7 cellular contexts compared by ENCODE assay signal in the genomic region with DNA sequence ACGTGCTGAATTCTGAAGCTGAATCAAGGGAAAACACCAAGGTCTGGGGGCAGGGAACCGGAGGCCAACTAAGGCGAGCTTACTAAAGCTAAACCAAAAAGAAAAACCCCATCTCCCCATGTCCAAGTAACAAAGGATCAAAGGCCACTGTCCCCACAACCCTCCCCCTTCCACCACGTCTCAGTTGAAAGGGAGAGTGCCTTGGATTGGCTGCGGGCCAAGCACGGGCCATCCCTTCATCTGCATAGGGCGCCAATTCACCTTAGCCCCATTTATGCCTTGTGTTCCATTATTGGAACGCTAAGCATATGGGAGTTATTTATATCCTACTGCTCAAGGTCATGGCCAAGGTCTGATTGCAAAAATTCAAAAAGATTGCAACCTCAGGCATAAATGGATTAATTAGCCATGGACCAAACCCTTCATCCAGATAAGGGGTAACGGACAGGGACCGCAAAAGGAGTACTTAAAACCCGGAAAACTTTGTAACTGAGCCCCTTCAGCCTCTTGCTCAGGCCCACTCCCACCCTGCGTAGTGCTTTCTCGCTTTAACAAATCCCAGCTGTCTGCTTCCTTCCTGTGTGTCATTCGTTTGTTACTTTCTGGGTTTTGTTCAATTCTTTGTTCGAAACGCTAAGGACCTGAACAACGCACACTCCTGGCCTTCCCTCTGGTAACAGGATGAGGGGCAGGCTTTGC. TPM values are rescaled to one million over a fixed set of nuclear protein-coding genes. Genes with fewer than 3 reads are reported as not detected.
A peak's percentile ranks its signal among the peaks of the same experiment; 100 is the strongest.
DNase-seq lines count a peak whose midpoint lies in the region; ATAC-seq and TF ChIP-seq lines count a peak whose summit lies in the region.

No MANE protein-coding gene starts in this region.

- H3K27ac Mint-ChIP-seq in activated CD4-positive, alpha-beta T cell treated with anti-CD3 and anti-CD28 coated beads, Interleukin-2, amount 10 ng/mL, durations not matched to agents 24 days and 14 days = peak overlapping the region; percentile 97
- peak overlapping the region; percentile 100 for H3K27ac Mint-ChIP-seq in natural killer cell

- TF ChIP-seq POLR2A in transverse colon (IDR thresholded peaks at IDR 0.05) = no peak

- in situ Hi-C loops in KBM-7 (cut with MboI; ENCODE audit: low pct_unique_long_range_greater_than_20kb, low sequenced_read_pairs) (no loop called here), transverse colon (cut with MboI; ENCODE audit: low pct_ligation_motif_present in 1 of 4, low pct_unique_long_range_greater_than_20kb in 1 of 4, low sequenced_read_pairs in 3 of 4) (no loop called here)

- H3K9me3 Mint-ChIP-seq in activated CD4-positive, alpha-beta T cell treated with anti-CD3 and anti-CD28 coated beads, Interleukin-2, amount 10 ng/mL, durations not matched to agents 24 days and 14 days = no peaks in the 10 kb centered on the region
- H3K9me3 Mint-ChIP-seq in natural killer cell = no peaks in the 10 kb centered on the region

- no peaks in the 10 kb centered on the region for H3K9me3 ChIP-seq in transverse colon

- POLR2A ChIA-PET in HEK293T (lab: Yijun Ruan, JAX) = interaction anchor here (0.7 to 1.6 kb wide), 10 partner anchors 9 to 178 kb away, joined by 3 to 11 read pairs (median 3); partner anchors contain the start of genes ACD, KCTD19 and LRRC36

- DNase-seq in KBM-7 = peak; percentile 37
- peak; percentile 88 for DNase-seq in activated CD4-positive, alpha-beta T cell treated with anti-CD3 and anti-CD28 coated beads, Interleukin-2, amount 10 ng/mL, durations not matched to agents 24 days and 14 days
- no peak for DNase-seq in epithelial cell of esophagus (ENCODE audit: low read depth)
- DNase-seq in natural killer cell = no peak
- peak; percentile 70 for DNase-seq in transverse colon
- no peak for DNase-seq in HEK293T (ENCODE audit: extremely low spot score)

- peaks cover 17% of the 10 kb centered on the region for H3K4me1 Mint-ChIP-seq in activated CD4-positive, alpha-beta T cell treated with anti-CD3 and anti-CD28 coated beads, Interleukin-2, amount 10 ng/mL, durations not matched to agents 24 days and 14 days
- H3K4me1 Mint-ChIP-seq in natural killer cell = peaks cover 32 to 55% of the 10 kb centered on the region in 2 donors

- WGBS in transverse colon (ENCODE audit: low coverage in 1 of 2), 2 donors = 5 to 11% methylated on average over 12 to 17 of the region's 17 CpGs

- intact Hi-C loops in activated CD4-positive, alpha-beta T cell treated with anti-CD3 and anti-CD28 coated beads, Interleukin-2, amount 10 ng/mL, durations not matched to agents 24 days and 14 days (cut with micrococcal nuclease) = loop anchor here (1.0 to 10.0 kb wide), 8 partner anchors 33 to 456 kb away; partner anchors contain the start of genes ACD, CARMIL2, CTCF and FHOD1
- intact Hi-C loops in natural killer cell (cut with micrococcal nuclease) = loop anchor here (1.0 to 5.0 kb wide), 4 partner anchors 13 to 456 kb away; partner anchors contain the start of genes CTCF and PSMB10
- intact Hi-C loops in transverse colon (cut with DNase I; ENCODE audit: low total_unique reads) = no loop called here

- CTCF ChIA-PET in HEK293T (lab: Yijun Ruan, JAX) = interaction anchor here (0.6 to 2.7 kb wide), 11 partner anchors 8 to 1057 kb away, joined by 3 to 12 read pairs (median 7); partner anchors contain the start of genes CARMIL2 and HSD11B2

- H3K36me3 Mint-ChIP-seq in activated CD4-positive, alpha-beta T cell treated with anti-CD3 and anti-CD28 coated beads, Interleukin-2, amount 10 ng/mL, durations not matched to agents 24 days and 14 days (ENCODE audit: low read depth) = peaks cover 4% of the 10 kb centered on the region
- H3K36me3 Mint-ChIP-seq in natural killer cell = no peaks in the 10 kb centered on the region

- no peaks in the 10 kb centered on the region for H3K27me3 Mint-ChIP-seq in activated CD4-positive, alpha-beta T cell treated with anti-CD3 and anti-CD28 coated beads, Interleukin-2, amount 10 ng/mL, durations not matched to agents 24 days and 14 days
- H3K27me3 Mint-ChIP-seq in natural killer cell (ENCODE audit: low read depth in 2 of 2) = no peaks in the 10 kb centered on the region

- peak overlapping the region; percentile 82 for H3K4me3 ChIP-seq in epithelial cell of esophagus (ENCODE audit: low read length)
- peak overlapping the region; percentile 49 to 92 (median 77) for H3K4me3 ChIP-seq in transverse colon

- peak overlapping the region; percentile 100 for H3K4me3 Mint-ChIP-seq in activated CD4-positive, alpha-beta T cell treated with anti-CD3 and anti-CD28 coated beads, Interleukin-2, amount 10 ng/mL, durations not matched to agents 24 days and 14 days
- H3K4me3 Mint-ChIP-seq in natural killer cell = peak overlapping the region; percentile 100

- H3K4me1 ChIP-seq in transverse colon = peaks cover 16 to 47% (median 26%) of the 10 kb centered on the region in 4 donors

- no peaks in the 10 kb centered on the region for H3K36me3 ChIP-seq in transverse colon

- TF ChIP-seq CTCF in epithelial cell of esophagus (IDR thresholded peaks at IDR 0.05; ENCODE audit: insufficient read depth, low read depth, low read length, missing control alignments) = no peak
- no peak for TF ChIP-seq CTCF in natural killer cell (IDR thresholded peaks at IDR 0.05)
- TF ChIP-seq CTCF in transverse colon (IDR thresholded peaks at IDR 0.05) = peak in 1 of 5 experiments; percentile 16

- TF ChIP-seq EP300 in transverse colon (IDR thresholded peaks at IDR 0.05; ENCODE audit: low read depth) = no peak

- H3K27ac ChIP-seq in transverse colon = peak overlapping the region; percentile 92 to 96 (median 94)

- H3K27me3 ChIP-seq in transverse colon = no peaks in the 10 kb centered on the region

- ATAC-seq in GM19395 (IDR thresholded peaks at IDR 0.05; ENCODE audit: unreplicated experiment) = peak; percentile 4
- peak in 2 of 3 donors; percentile 4 for ATAC-seq in natural killer cell

TF ChIP-seq in HEK293T, 16 proteins besides CTCF, POLR2A, EP300 and RAD21:
- TF ChIP-seq FOXA1 (IDR thresholded peaks at IDR 0.05) = no peak
- TF ChIP-seq PKNOX1 (IDR thresholded peaks at IDR 0.05) = no peak
- TF ChIP-seq SUZ12 (IDR thresholded peaks at IDR 0.05) = no peak
- TF ChIP-seq FOXK2 (IDR thresholded peaks at IDR 0.05) = no peak
- TF ChIP-seq LEF1 (IDR thresholded peaks at IDR 0.05; ENCODE audit: borderline replicate concordance) = no peak

RNA-seq across cellular contexts. Expression of gene ATP6V0D1, which starts 0.8 kb away (rescaled TPM):
- 30.9 and 31.8 TPM in 2 replicates for total RNA-seq in activated CD4-positive, alpha-beta T cell treated with anti-CD3 and anti-CD28 coated beads, Interleukin-2, amount 10 ng/mL, durations not matched to agents 24 days and 14 days
- total RNA-seq in natural killer cell (10 to 100 TPM; 76.0 to 84.9 (median 83.3) TPM), transverse colon (100 to 1,000 TPM; 218 to 457 (median 386) TPM)

RNA-seq across cellular contexts. Expression of gene AGRP, which starts 1.6 kb away (rescaled TPM):
- not detected in 2 replicates for total RNA-seq in activated CD4-positive, alpha-beta T cell treated with anti-CD3 and anti-CD28 coated beads, Interleukin-2, amount 10 ng/mL, durations not matched to agents 24 days and 14 days
- total RNA-seq in natural killer cell (under 1 TPM in 1 of 3 donors, not detected in 2; 0.50 TPM), transverse colon (not detected)

RNA-seq across cellular contexts. Expression of gene RIPOR1, which starts 46.9 kb away (rescaled TPM):
- total RNA-seq in activated CD4-positive, alpha-beta T cell treated with anti-CD3 and anti-CD28 coated beads, Interleukin-2, amount 10 ng/mL, durations not matched to agents 24 days and 14 days = 23.3 and 27.7 TPM in 2 replicates
- total RNA-seq in natural killer cell = 100 to 1,000 TPM in 1 of 3 donors, 10 to 100 TPM in 2; 68.2 to 118 (median 74.8) TPM
- total RNA-seq in transverse colon = 100 to 1,000 TPM in 1 of 4 donors, 10 to 100 TPM in 3; 11.2 to 141 (median 24.1) TPM

RNA-seq across cellular contexts. Expression of gene HSD11B2, which starts 50.8 kb away (rescaled TPM):
- 3.5 and 5.2 TPM in 2 replicates for total RNA-seq in activated CD4-positive, alpha-beta T cell treated with anti-CD3 and anti-CD28 coated beads, Interleukin-2, amount 10 ng/mL, durations not matched to agents 24 days and 14 days
- total RNA-seq in natural killer cell (not detected), transverse colon (1,000 to 10,000 TPM in 1 of 4 donors, 100 to 1,000 TPM in 3; 667 to 1,081 (median 790) TPM)

Comparison
In these comparisons a context has a peak if more than half of its experiments do, and no peak if none do; other contexts are left out.
1. DNase-seq: peak in KBM-7 (single experiment), activated CD4-positive, alpha-beta T cell treated with anti-CD3 and anti-CD28 coated beads, Interleukin-2, amount 10 ng/mL, durations not matched to agents 24 days and 14 days (single experiment) and transverse colon (single experiment); none in epithelial cell of esophagus (single experiment), natural killer cell (single experiment) and HEK293T (single experiment).